ENCODE assay signal across 8 cellular contexts in genomic region chr14:34711169-34711568, GRCh38. TPM values are rescaled to one million over a fixed set of nuclear protein-coding genes. Genes with fewer than 3 reads are reported as not detected.
DNase-seq lines count a peak whose midpoint lies in the region; ATAC-seq and TF ChIP-seq lines count a peak whose summit lies in the region.

No MANE protein-coding gene starts in this region.

- no peak overlapping the region for H3K4me3 Mint-ChIP-seq in stimulated activated memory B cell treated with anti-CD40 and anti-IgM and Interleukin-4, amounts not matched to agents 10 μg/mL and 1 μg/mL and 100 μg/mL, for 72 hours

- no peaks in the 10 kb centered on the region for H3K27me3 Mint-ChIP-seq in stimulated activated memory B cell treated with anti-CD40 and anti-IgM and Interleukin-4, amounts not matched to agents 10 μg/mL and 1 μg/mL and 100 μg/mL, for 72 hours

- H3K9me3 ChIP-seq in SJCRH30 (replicated peaks) (no peaks in the 10 kb centered on the region), right cardiac atrium (ENCODE audit: control insufficient read depth, low read length) (no peaks in the 10 kb centered on the region), Peyer's patch (no peaks in the 10 kb centered on the region)

- DNase-seq in SJCRH30, result peak; percentile 78 to 90
- no peak for DNase-seq in right cardiac atrium
- no peak for DNase-seq in erythroblast (lab: John Stamatoyannopoulos, UW)
- no peak for DNase-seq in NCI-H774 (lab: John Stamatoyannopoulos, UW)
- no peak for DNase-seq in Peyer's patch

- H3K27ac ChIP-seq in SJCRH30 (peak overlapping the region; percentile 98), right cardiac atrium (ENCODE audit: low read length) (peak overlapping the region; percentile 40), Peyer's patch (peak overlapping the region in 1 of 4 donors; percentile 53)

- peak; percentile 43 for ATAC-seq in GM18498 (IDR thresholded peaks at IDR 0.05; ENCODE audit: unreplicated experiment)
- peak; percentile 43 for ATAC-seq in HG03103 (IDR thresholded peaks at IDR 0.05; ENCODE audit: low read depth, unreplicated experiment)
- peak; percentile 30 to 38 for ATAC-seq in right cardiac atrium
- no peak for ATAC-seq in stimulated activated memory B cell treated with anti-CD40 and anti-IgM and Interleukin-4, amounts not matched to agents 10 μg/mL and 1 μg/mL and 100 μg/mL, for 72 hours

- no peak overlapping the region for H3K27ac Mint-ChIP-seq in stimulated activated memory B cell treated with anti-CD40 and anti-IgM and Interleukin-4, amounts not matched to agents 10 μg/mL and 1 μg/mL and 100 μg/mL, for 72 hours

- H3K4me3 ChIP-seq in SJCRH30 (peak overlapping the region; percentile 25), right cardiac atrium (ENCODE audit: low read length) (peak overlapping the region; percentile 30), Peyer's patch (no peak overlapping the region)

- intact Hi-C loops in right cardiac atrium (cut with DNase I), result no loop called here

- H3K4me1 ChIP-seq in SJCRH30 (peaks cover 44% of the 10 kb centered on the region), right cardiac atrium (ENCODE audit: control insufficient read depth, insufficient read depth, low read length) (no peaks in the 10 kb centered on the region), Peyer's patch (peaks cover 0 to 9% (median 0%) of the 10 kb centered on the region in 4 donors)

- no peak for TF ChIP-seq CTCF in Peyer's patch (IDR thresholded peaks at IDR 0.05)

- peaks cover 20% of the 10 kb centered on the region for H3K4me1 Mint-ChIP-seq in stimulated activated memory B cell treated with anti-CD40 and anti-IgM and Interleukin-4, amounts not matched to agents 10 μg/mL and 1 μg/mL and 100 μg/mL, for 72 hours

- peaks cover 8% of the 10 kb centered on the region for H3K36me3 Mint-ChIP-seq in stimulated activated memory B cell treated with anti-CD40 and anti-IgM and Interleukin-4, amounts not matched to agents 10 μg/mL and 1 μg/mL and 100 μg/mL, for 72 hours

- TF ChIP-seq POLR2A in erythroblast (IDR thresholded peaks at IDR 0.05; ENCODE audit: low read length) (no peak), Peyer's patch (IDR thresholded peaks at IDR 0.05) (no peak)

- no peaks in the 10 kb centered on the region for H3K9me3 Mint-ChIP-seq in stimulated activated memory B cell treated with anti-CD40 and anti-IgM and Interleukin-4, amounts not matched to agents 10 μg/mL and 1 μg/mL and 100 μg/mL, for 72 hours

- H3K36me3 ChIP-seq in SJCRH30, result peaks cover 21% of the 10 kb centered on the region
- H3K36me3 ChIP-seq in Peyer's patch, result no peaks in the 10 kb centered on the region

- 40% methylated on average over 3 of the region's 3 CpGs for WGBS in right cardiac atrium

- no peaks in the 10 kb centered on the region for H3K27me3 ChIP-seq in SJCRH30
- no peaks in the 10 kb centered on the region for H3K27me3 ChIP-seq in right cardiac atrium (ENCODE audit: control insufficient read depth, insufficient read depth)
- H3K27me3 ChIP-seq in Peyer's patch, result no peaks in the 10 kb centered on the region

RNA-seq across cellular contexts. Expression of gene CFL2, which starts 3.2 kb away (rescaled TPM):
- total RNA-seq in SJCRH30 (2014; rRNA removed; shearing (Covaris generic)), result 197 and 233 TPM in 2 replicates
- 100 to 1,000 TPM; 313 to 329 (median 320) TPM for total RNA-seq in right cardiac atrium
- polyA plus RNA-seq in right cardiac atrium, result 326 TPM
- total RNA-seq in Peyer's patch, result 10 to 100 TPM in 3 of 4 donors, 1 to 10 TPM in 1; 5.2 to 15.8 (median 11.5) TPM

Comparison
In these comparisons a context has a peak if more than half of its experiments do, and no peak if none do; other contexts are left out.
1. DNase-seq: peak in SJCRH30 (2 of 2); none in right cardiac atrium (0 of 3), erythroblast (0 of 2), NCI-H774 (single experiment) and Peyer's patch (0 of 3).
2. H3K4me3 ChIP-seq: peak in SJCRH30 (single experiment) and right cardiac atrium (single experiment); none in Peyer's patch (0 of 4).
3. RNA of gene CFL2, which starts 3.2 kb away (total RNA-seq): 313 to 329 TPM in right cardiac atrium and 197 to 233 TPM in SJCRH30; 5.2 to 15.8 TPM in Peyer's patch; every median in the first group is over 10 times any median in the second.